In the genomic region with DNA sequence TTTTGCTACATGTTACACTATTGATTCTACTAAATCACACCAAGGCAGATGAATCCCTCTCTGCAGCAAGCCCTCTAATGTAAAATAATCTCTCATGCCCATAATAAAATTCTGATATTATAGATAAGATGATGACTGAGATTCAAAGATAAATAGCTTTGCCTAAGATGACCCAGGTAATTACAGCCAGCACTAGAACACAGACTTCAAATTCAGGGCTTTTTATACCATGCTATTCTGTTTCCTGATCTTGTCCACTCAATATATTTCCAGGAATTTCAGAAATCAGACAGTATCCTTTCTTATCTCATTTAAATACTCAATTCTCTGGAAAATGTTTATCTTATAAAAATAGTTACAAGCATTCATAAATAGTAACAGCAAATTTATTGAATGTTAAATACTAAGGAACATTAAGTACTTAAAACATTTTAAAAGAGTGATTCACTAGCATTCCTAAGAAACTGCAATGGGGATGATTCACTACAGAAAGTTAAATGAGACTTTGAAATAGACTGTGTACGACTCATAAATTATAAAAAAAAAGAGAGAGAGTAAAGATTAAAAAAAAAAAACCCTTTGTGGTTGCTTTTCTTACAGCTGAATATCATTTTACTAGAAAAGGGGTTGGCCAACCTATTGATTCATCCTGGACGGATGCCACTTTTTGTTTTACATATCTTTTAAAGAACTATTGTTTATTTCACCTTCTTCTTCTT, we compare ENCODE assay signal across 10 cellular contexts.
A peak's percentile ranks its signal among the peaks of the same experiment; 100 is the strongest.
DNase-seq lines count a peak whose midpoint lies in the region; ATAC-seq and TF ChIP-seq lines count a peak whose summit lies in the region.
"Had no signal": no experiment of that assay in that cellular context is flagged by ENCODE, and none has a peak within 500 bp of the region (broad histone marks: within the 10 kb centered on the region; RNA-seq: fewer than 3 reads in every experiment).

No MANE protein-coding gene starts in this region.

- no peak for DNase-seq in activated T-cell treated with anti-CD3 and anti-CD28 coated beads, Interleukin-2, amount 50 U/mL, for 24 hours
- DNase-seq in activated T-cell treated with anti-CD3 and anti-CD28 coated beads, Interleukin-2, amount 50 U/mL, for 48 hours = no peak
- peak; percentile 93 for DNase-seq in fibroblast of pulmonary artery (ENCODE audit: low read depth)
- DNase-seq in stromal cell of bone marrow (ENCODE audit: low read depth) = peak; percentile 80
- DNase-seq in islet precursor cell = no peak
- no peak for DNase-seq in effector CD4-positive, alpha-beta T cell
- DNase-seq: C1 segment of cervical spinal cord, left cardiac atrium had no signal

- H3K27ac Mint-ChIP-seq in activated T-cell treated with anti-CD3 and anti-CD28 coated beads, Interleukin-2, amount 50 U/mL, for 24 hours = peak overlapping the region; percentile 95
- H3K27ac Mint-ChIP-seq in T-helper 1 cell treated with Interleukin-12 subunit alpha and Interleukin-12 subunit beta and Interleukin-4 antibody, amounts not matched to agents 30 μg/mL and 1 μg/mL, for 36 hours = peak overlapping the region; percentile 87

- no peaks in the 10 kb centered on the region for H3K27me3 Mint-ChIP-seq in activated T-cell treated with anti-CD3 and anti-CD28 coated beads, Interleukin-2, amount 50 U/mL, for 24 hours
- no peaks in the 10 kb centered on the region for H3K27me3 Mint-ChIP-seq in T-helper 1 cell treated with Interleukin-12 subunit alpha and Interleukin-12 subunit beta and Interleukin-4 antibody, amounts not matched to agents 30 μg/mL and 1 μg/mL, for 36 hours (ENCODE audit: low read depth)

- peak overlapping the region; percentile 35 for H3K4me3 Mint-ChIP-seq in activated T-cell treated with anti-CD3 and anti-CD28 coated beads, Interleukin-2, amount 50 U/mL, for 24 hours
- peak overlapping the region; percentile 70 for H3K4me3 Mint-ChIP-seq in T-helper 1 cell treated with Interleukin-12 subunit alpha and Interleukin-12 subunit beta and Interleukin-4 antibody, amounts not matched to agents 30 μg/mL and 1 μg/mL, for 36 hours

- no peaks in the 10 kb centered on the region for H3K9me3 Mint-ChIP-seq in activated T-cell treated with anti-CD3 and anti-CD28 coated beads, Interleukin-2, amount 50 U/mL, for 24 hours
- H3K9me3 Mint-ChIP-seq in T-helper 1 cell treated with Interleukin-12 subunit alpha and Interleukin-12 subunit beta and Interleukin-4 antibody, amounts not matched to agents 30 μg/mL and 1 μg/mL, for 36 hours = no peaks in the 10 kb centered on the region

- no peaks in the 10 kb centered on the region for H3K36me3 Mint-ChIP-seq in activated T-cell treated with anti-CD3 and anti-CD28 coated beads, Interleukin-2, amount 50 U/mL, for 24 hours (ENCODE audit: low read depth)
- no peaks in the 10 kb centered on the region for H3K36me3 Mint-ChIP-seq in T-helper 1 cell treated with Interleukin-12 subunit alpha and Interleukin-12 subunit beta and Interleukin-4 antibody, amounts not matched to agents 30 μg/mL and 1 μg/mL, for 36 hours (ENCODE audit: low read depth)

- no peak for TF ChIP-seq CTCF in fibroblast of pulmonary artery (IDR thresholded peaks at IDR 0.05; ENCODE audit: low read length, missing control alignments)

- H3K4me3 ChIP-seq in fibroblast of pulmonary artery (replicated peaks; ENCODE audit: low read depth, low read length) = no peak overlapping the region

- no peak for ATAC-seq in HG02852 (IDR thresholded peaks at IDR 0.05; ENCODE audit: unreplicated experiment)

- peaks cover 75% of the 10 kb centered on the region for H3K4me1 Mint-ChIP-seq in activated T-cell treated with anti-CD3 and anti-CD28 coated beads, Interleukin-2, amount 50 U/mL, for 24 hours (ENCODE audit: low read depth)
- peaks cover 70% of the 10 kb centered on the region for H3K4me1 Mint-ChIP-seq in T-helper 1 cell treated with Interleukin-12 subunit alpha and Interleukin-12 subunit beta and Interleukin-4 antibody, amounts not matched to agents 30 μg/mL and 1 μg/mL, for 36 hours (ENCODE audit: low read depth)

Comparison
In these comparisons a context has a peak if more than half of its experiments do, and no peak if none do; other contexts are left out.
1. DNase-seq: peak in fibroblast of pulmonary artery (single experiment) and stromal cell of bone marrow (single experiment); none in activated T-cell treated with anti-CD3 and anti-CD28 coated beads, Interleukin-2, amount 50 U/mL, for 24 hours (single experiment), activated T-cell treated with anti-CD3 and anti-CD28 coated beads, Interleukin-2, amount 50 U/mL, for 48 hours (0 of 2), islet precursor cell (single experiment) and effector CD4-positive, alpha-beta T cell (single experiment).